Comparison of ENCODE assay signal across 8 cellular contexts in genomic region chr11:35029979-35030378, GRCh38.
DNase-seq lines count a peak whose midpoint lies in the region; ATAC-seq and TF ChIP-seq lines count a peak whose summit lies in the region.

No MANE protein-coding gene starts in this region.

- H3K4me1 ChIP-seq in transverse colon = peaks cover 0 to 11% (median 0%) of the 10 kb centered on the region in 4 donors

- peaks cover 6% of the 10 kb centered on the region for H3K36me3 Mint-ChIP-seq in activated naive CD8-positive, alpha-beta T cell
- H3K36me3 Mint-ChIP-seq in activated naive CD8-positive, alpha-beta T cell treated with anti-CD3 and anti-CD28 coated beads for 36 hours = peaks cover 10% of the 10 kb centered on the region

- no peaks in the 10 kb centered on the region for H3K27me3 ChIP-seq in transverse colon

- intact Hi-C loops in transverse colon (cut with DNase I; ENCODE audit: low total_unique reads) = no loop called here

- TF ChIP-seq EP300 in transverse colon (IDR thresholded peaks at IDR 0.05; ENCODE audit: low read depth) = no peak

- DNase-seq in activated naive CD8-positive, alpha-beta T cell treated with anti-CD3 and anti-CD28 coated beads for 36 hours = no peak
- peak; percentile 66 to 79 for DNase-seq in foreskin fibroblast
- no peak for DNase-seq in epidermal melanocyte (ENCODE audit: insufficient read length, low spot score)
- DNase-seq in NCI-H345 treated with DMSO at 0.1 percent for 48 hours (lab: John Stamatoyannopoulos, UW; ENCODE audit: unreplicated experiment) = no peak
- DNase-seq in transverse colon = no peak

- no peak overlapping the region for H3K4me3 ChIP-seq in foreskin fibroblast (ENCODE audit: low read depth in 1 of 2, low read length in 2 of 2)
- H3K4me3 ChIP-seq in transverse colon = no peak overlapping the region

- H3K9me3 Mint-ChIP-seq in activated naive CD8-positive, alpha-beta T cell (ENCODE audit: low read depth) = peaks cover 9% of the 10 kb centered on the region
- H3K9me3 Mint-ChIP-seq in activated naive CD8-positive, alpha-beta T cell treated with anti-CD3 and anti-CD28 coated beads for 36 hours = peaks cover 14% of the 10 kb centered on the region

- 36 to 44% methylated on average over 3 to 5 of the region's 5 CpGs for WGBS in transverse colon (ENCODE audit: low coverage in 1 of 2), 2 donors

- in situ Hi-C loops in transverse colon (cut with MboI; ENCODE audit: low pct_ligation_motif_present in 1 of 4, low pct_unique_long_range_greater_than_20kb in 1 of 4, low sequenced_read_pairs in 3 of 4) = no loop called here

- H3K36me3 ChIP-seq in transverse colon = no peaks in the 10 kb centered on the region

- peak overlapping the region; percentile 64 for H3K4me3 Mint-ChIP-seq in activated naive CD8-positive, alpha-beta T cell
- H3K4me3 Mint-ChIP-seq in activated naive CD8-positive, alpha-beta T cell treated with anti-CD3 and anti-CD28 coated beads for 36 hours = no peak overlapping the region

- H3K27ac Mint-ChIP-seq in activated naive CD8-positive, alpha-beta T cell = peak overlapping the region; percentile 13
- H3K27ac Mint-ChIP-seq in activated naive CD8-positive, alpha-beta T cell treated with anti-CD3 and anti-CD28 coated beads for 36 hours = no peak overlapping the region

- TF ChIP-seq CTCF in foreskin fibroblast (IDR thresholded peaks at IDR 0.05; ENCODE audit: low read depth, low read length) (no peak), transverse colon (IDR thresholded peaks at IDR 0.05) (no peak)

- ATAC-seq in HG02973 (IDR thresholded peaks at IDR 0.05; ENCODE audit: unreplicated experiment) = peak; percentile 69
- peak; percentile 47 for ATAC-seq in SK-N-SH treated with all-trans-retinoic acid at 6 μM for 48 hours

- TF ChIP-seq POLR2A in transverse colon (IDR thresholded peaks at IDR 0.05) = no peak

- no peaks in the 10 kb centered on the region for H3K27me3 Mint-ChIP-seq in activated naive CD8-positive, alpha-beta T cell
- H3K27me3 Mint-ChIP-seq in activated naive CD8-positive, alpha-beta T cell treated with anti-CD3 and anti-CD28 coated beads for 36 hours = no peaks in the 10 kb centered on the region

- H3K9me3 ChIP-seq in transverse colon = no peaks in the 10 kb centered on the region

- H3K4me1 Mint-ChIP-seq in activated naive CD8-positive, alpha-beta T cell (ENCODE audit: low read depth) = peaks cover 44% of the 10 kb centered on the region
- H3K4me1 Mint-ChIP-seq in activated naive CD8-positive, alpha-beta T cell treated with anti-CD3 and anti-CD28 coated beads for 36 hours = peaks cover 28% of the 10 kb centered on the region

- H3K27ac ChIP-seq in transverse colon = no peak overlapping the region

TF ChIP-seq in SK-N-SH treated with all-trans-retinoic acid at 6 μM for 48 hours, 23 proteins besides CTCF, POLR2A, EP300 and RAD21:
- no peak for TF ChIP-seq BACH2 (CRISPR knock-in tag; IDR thresholded peaks at IDR 0.05; ENCODE audit: borderline replicate concordance)
- TF ChIP-seq ZFP30 (CRISPR knock-in tag; IDR thresholded peaks at IDR 0.05) = no peak
- no peak for TF ChIP-seq PATZ1 (CRISPR knock-in tag; IDR thresholded peaks at IDR 0.05; ENCODE audit: borderline replicate concordance)
- TF ChIP-seq CSDC2 (CRISPR knock-in tag; IDR thresholded peaks at IDR 0.05) = no peak
- no peak for TF ChIP-seq ARNTL (CRISPR knock-in tag; IDR thresholded peaks at IDR 0.05; ENCODE audit: borderline replicate concordance, low read depth)
- TF ChIP-seq ZNF565 (CRISPR knock-in tag; conservative IDR thresholded peaks at IDR 0.05; ENCODE audit: low read depth) = no peak
- TF ChIP-seq OSR1 (CRISPR knock-in tag; IDR thresholded peaks at IDR 0.05) = no peak
- no peak for TF ChIP-seq TOX (CRISPR knock-in tag; IDR thresholded peaks at IDR 0.05; ENCODE audit: borderline replicate concordance)
- TF ChIP-seq GLIS3 (CRISPR knock-in tag; IDR thresholded peaks at IDR 0.05) = no peak

Comparison
In these comparisons a context has a peak if more than half of its experiments do, and no peak if none do; other contexts are left out.
1. DNase-seq: peak in foreskin fibroblast (2 of 2); none in activated naive CD8-positive, alpha-beta T cell treated with anti-CD3 and anti-CD28 coated beads for 36 hours (single experiment), epidermal melanocyte (single experiment), NCI-H345 treated with DMSO at 0.1 percent for 48 hours (single experiment) and transverse colon (single experiment).